ENCODE assay signal across 8 cellular contexts in genomic region chr11:695332-695605, GRCh38. TPM values are rescaled to one million over a fixed set of nuclear protein-coding genes. Genes with fewer than 3 reads are reported as not detected.
A peak's percentile ranks its signal among the peaks of the same experiment; 100 is the strongest.
DNase-seq lines count a peak whose midpoint lies in the region; ATAC-seq, FAIRE-seq and TF ChIP-seq lines count a peak whose summit lies in the region.

No MANE protein-coding gene starts in this region.

- FAIRE-seq in HTR-8/SVneo (lab: Jason Lieb, UNC) = no peak

- H3K36me3 ChIP-seq in Caco-2 (ENCODE audit: control insufficient read depth, insufficient read depth, low read length) (peaks cover 2% of the 10 kb centered on the region; the same call in 1 of the 2 replicates), esophagus muscularis mucosa (peaks cover 0 to 21% (median 8%) of the 10 kb centered on the region in 4 donors), trophoblast cell (ENCODE audit: control insufficient read depth in 1 of 2, insufficient read depth in 2 of 2, low read length in 2 of 2) (peaks cover 4 to 10% of the 10 kb centered on the region in 2 experiments)

- H3K27ac ChIP-seq in RWPE1 (peak overlapping the region; percentile 97), esophagus muscularis mucosa (replicated peaks in 1 of 4) (peak overlapping the region; percentile 94 to 100 (median 98)), trophoblast cell (ENCODE audit: low read depth, low read length) (peak overlapping the region; percentile 99)

- no peaks in the 10 kb centered on the region for H3K9me3 Mint-ChIP-seq in Caco-2 (ENCODE audit: unreplicated experiment)

- no peaks in the 10 kb centered on the region for H3K9me3 ChIP-seq in Caco-2
- no peaks in the 10 kb centered on the region for H3K9me3 ChIP-seq in esophagus muscularis mucosa
- no peaks in the 10 kb centered on the region for H3K9me3 ChIP-seq in trophoblast cell (ENCODE audit: insufficient read depth, low read depth, low read length)

- H3K27me3 ChIP-seq in Caco-2 (replicated peaks; ENCODE audit: control insufficient read depth, insufficient read depth, low read length) (no peaks in the 10 kb centered on the region), esophagus muscularis mucosa (no peaks in the 10 kb centered on the region), trophoblast cell (ENCODE audit: insufficient read depth, low read length) (no peaks in the 10 kb centered on the region)

- H4K8ac ChIP-seq in trophoblast cell (ENCODE audit: low read depth, low read length) = peak overlapping the region; percentile 99

- no peak overlapping the region for H2BK12ac ChIP-seq in trophoblast cell (ENCODE audit: low read length)

- POLR2A ChIA-PET in Caco-2 (lab: Charles Lee) = interaction anchor here (0.5 to 2.5 kb wide), 8 partner anchors 10 to 159 kb away, joined by 3 to 32 read pairs (median 4); partner anchors contain the start of genes EPS8L2, PHRF1, RPLP2 and TALDO1
- POLR2A ChIA-PET in RWPE1 (lab: Yijun Ruan, JAX; ENCODE audit: low non-redundant PET) = interaction anchor here (1.8 kb wide), 1 partner anchor 12 kb away, joined by 5 read pairs; no protein-coding TSS in a partner anchor

- H3K4me1 ChIP-seq in Caco-2 (peaks cover 10% of the 10 kb centered on the region), esophagus muscularis mucosa (peaks cover 34 to 58% (median 53%) of the 10 kb centered on the region in 4 donors), trophoblast cell (ENCODE audit: control insufficient read depth in 1 of 2, insufficient read depth in 2 of 2, low read length in 2 of 2) (peaks cover 33 to 35% of the 10 kb centered on the region in 2 experiments)

- no CpG with 5 or more reads among the region's 32 CpGs for WGBS in esophagus muscularis mucosa
- WGBS in trophoblast cell (ENCODE audit: extremely low coverage, insufficient coverage, insufficient read length) = no CpG with 5 or more reads among the region's 32 CpGs

- H3K14ac ChIP-seq in trophoblast cell (ENCODE audit: low read length) = peak overlapping the region; percentile 99

- H4K91ac ChIP-seq in trophoblast cell (ENCODE audit: low read depth, low read length) = peak overlapping the region; percentile 99

- peak overlapping the region; percentile 99 for H2BK5ac ChIP-seq in trophoblast cell (ENCODE audit: low read depth, low read length, poor library complexity)

- peak overlapping the region; percentile 98 for H3K18ac ChIP-seq in trophoblast cell (ENCODE audit: low read length)

- CTCF ChIA-PET in Caco-2 (lab: Charles Lee) (interaction anchor here (0.6 to 2.6 kb wide), 10 partner anchors 9 to 157 kb away, joined by 3 to 10 read pairs (median 4); no protein-coding TSS in a partner anchor), RWPE1 (lab: Yijun Ruan, JAX) (interaction anchor here (3.5 kb wide), 1 partner anchor 28 kb away, joined by 18 read pairs; no protein-coding TSS in a partner anchor)

- H3K79me2 ChIP-seq in trophoblast cell (ENCODE audit: control insufficient read depth, insufficient read depth, low read length, poor library complexity) = peaks cover 24% of the 10 kb centered on the region

- ATAC-seq in HG03097 (IDR thresholded peaks at IDR 0.05; ENCODE audit: low FRiP score, unreplicated experiment) (no peak), GM21423 (IDR thresholded peaks at IDR 0.05; ENCODE audit: unreplicated experiment) (no peak), HG03280 (IDR thresholded peaks at IDR 0.05; ENCODE audit: unreplicated experiment) (no peak)

- no peak overlapping the region for H3K23ac ChIP-seq in trophoblast cell (ENCODE audit: low read length)

- H3K4me2 ChIP-seq in trophoblast cell (ENCODE audit: low read length) = peak overlapping the region; percentile 78

- H2AFZ ChIP-seq in trophoblast cell (ENCODE audit: insufficient read depth, low read length, poor library complexity) = peak overlapping the region; percentile 92

- H3K9ac ChIP-seq in trophoblast cell (ENCODE audit: low read length) = peak overlapping the region; percentile 97

- no peak for TF ChIP-seq EP300 in esophagus muscularis mucosa (IDR thresholded peaks at IDR 0.05)

- H3K79me1 ChIP-seq in trophoblast cell (ENCODE audit: low read length) = peaks cover 26% of the 10 kb centered on the region

- H3K27ac Mint-ChIP-seq in Caco-2 (ENCODE audit: unreplicated experiment) = peak overlapping the region; percentile 97

- no peak for TF ChIP-seq POLR2A in esophagus muscularis mucosa (IDR thresholded peaks at IDR 0.05; ENCODE audit: low read depth)

- peaks cover 15% of the 10 kb centered on the region for H3K4me1 Mint-ChIP-seq in Caco-2 (ENCODE audit: low read depth, unreplicated experiment)

- H3K4me3 ChIP-seq in Caco-2 (ENCODE audit: low read depth, low read length) (peak overlapping the region; percentile 97), esophagus muscularis mucosa (peak overlapping the region; percentile 85 to 95 (median 88)), trophoblast cell (ENCODE audit: low read depth, low read length) (peak overlapping the region; percentile 97)

- peak overlapping the region; percentile 95 for H4K12ac ChIP-seq in trophoblast cell (ENCODE audit: low read depth, low read length)

- H3K4ac ChIP-seq in trophoblast cell (ENCODE audit: low read depth, low read length) = peak overlapping the region; percentile 86

- no peaks in the 10 kb centered on the region for H3K27me3 Mint-ChIP-seq in Caco-2 (ENCODE audit: insufficient read depth, unreplicated experiment)

- intact Hi-C loops in Caco-2 (cut with micrococcal nuclease; ENCODE audit: unreplicated experiment) = loop anchor here (10.0 kb wide), 1 partner anchor 130 kb away; the partner anchor contains the start of genes LMNTD2 and RASSF7
- intact Hi-C loops in esophagus muscularis mucosa (cut with DNase I) = no loop called here

- peaks cover 62% of the 10 kb centered on the region for H3K36me3 Mint-ChIP-seq in Caco-2 (ENCODE audit: insufficient read depth, unreplicated experiment)

- no peak for TF ChIP-seq CTCF in Caco-2 (IDR thresholded peaks at IDR 0.05; ENCODE audit: insufficient read depth in 1 of 2, low read depth in 1 of 2, low read length in 1 of 2, severe bottlenecking in 1 of 2, unreplicated experiment in 1 of 2)
- TF ChIP-seq CTCF in RWPE1 (conservative IDR thresholded peaks at IDR 0.05; ENCODE audit: low read depth) = no peak
- no peak for TF ChIP-seq CTCF in esophagus muscularis mucosa (IDR thresholded peaks at IDR 0.05)

- BruUV-seq in Caco-2 (replicated peaks; lab: Mats Ljungman, UMichigan) = no TSS peak

- peak overlapping the region; percentile 86 for H3K4me3 Mint-ChIP-seq in Caco-2 (ENCODE audit: unreplicated experiment)

- DNase-seq in Caco-2 (no peak), RWPE1 (ENCODE audit: low spot score) (no peak), esophagus muscularis mucosa (ENCODE audit: extremely low spot score) (no peak), trophoblast cell (no peak), HTR-8/SVneo (ENCODE audit: insufficient read length, low spot score) (no peak)

- peak overlapping the region; percentile 99 for H2BK120ac ChIP-seq in trophoblast cell (ENCODE audit: insufficient read depth, low read length, poor library complexity)

- H2AK5ac ChIP-seq in trophoblast cell (ENCODE audit: low read length) = no peak overlapping the region

RNA-seq across cellular contexts. Expression of gene DEAF1, which starts 0.2 kb away (rescaled TPM):
- 50.6 and 56.6 TPM in 2 replicates for total RNA-seq in Caco-2 (2022)
- total RNA-seq in esophagus muscularis mucosa = 10 to 100 TPM; 24.9 to 57.1 (median 39.4) TPM
- polyA plus RNA-seq in trophoblast cell (2013) = 24.6 and 25.8 TPM in 2 replicates

RNA-seq across cellular contexts. Expression of gene TMEM80, which starts 0.3 kb away (rescaled TPM):
- 70.3 and 74.7 TPM in 2 replicates for total RNA-seq in Caco-2 (2022)
- 10 to 100 TPM; 27.4 to 55.2 (median 39.6) TPM for total RNA-seq in esophagus muscularis mucosa
- polyA plus RNA-seq in trophoblast cell (2013) = 22.2 and 23.0 TPM in 2 replicates

RNA-seq across cellular contexts. Expression of gene EPS8L2, which starts 10.8 kb away (rescaled TPM):
- total RNA-seq in Caco-2 (2022) = 203 and 224 TPM in 2 replicates
- total RNA-seq in esophagus muscularis mucosa = 10 to 100 TPM in 3 of 4 donors, 1 to 10 TPM in 1; 5.6 to 31.6 (median 24.9) TPM
- polyA plus RNA-seq in trophoblast cell (2013) = 166 and 168 TPM in 2 replicates

RNA-seq across cellular contexts. Expression of gene TALDO1, which starts 52.0 kb away (rescaled TPM):
- total RNA-seq in Caco-2 (2022) = 293 and 300 TPM in 2 replicates
- 100 to 1,000 TPM; 168 to 231 (median 186) TPM for total RNA-seq in esophagus muscularis mucosa
- 244 and 248 TPM in 2 replicates for polyA plus RNA-seq in trophoblast cell (2013)

RNA-seq across cellular contexts. Expression of gene DRD4, which starts 58.2 kb away (rescaled TPM):
- total RNA-seq in Caco-2 (2022) (1.0 and 1.1 TPM in 2 replicates), esophagus muscularis mucosa (1 to 10 TPM in 1 of 4 donors, under 1 TPM in 2, not detected in 1; 0.26 to 1.1 (median 0.42) TPM)
- 1.0 and 1.1 TPM in 2 replicates for polyA plus RNA-seq in trophoblast cell (2013)
